ENCODE assay signal across 1 cellular context in genomic region chr9:128428644-128429504, GRCh38.
A peak's percentile ranks its signal among the peaks of the same experiment; 100 is the strongest.
TF ChIP-seq lines count a peak whose summit lies in the region.

No MANE protein-coding gene starts in this region.

TF ChIP-seq in endothelial cell of umbilical vein, 7 proteins besides CTCF, POLR2A, EP300 and RAD21:
- TF ChIP-seq JUN (IDR thresholded peaks at IDR 0.05; ENCODE audit: borderline replicate concordance, insufficient read depth, insufficient read length, low read depth), result peak; percentile 26
- TF ChIP-seq MAX (IDR thresholded peaks at IDR 0.05; ENCODE audit: insufficient read depth, insufficient read length), result peak; percentile 18
- TF ChIP-seq EZH2 (IDR thresholded peaks at IDR 0.05; ENCODE audit: borderline replicate concordance, low read depth, low read length, severe bottlenecking), result no peak
- no peak for TF ChIP-seq FOS (IDR thresholded peaks at IDR 0.05; ENCODE audit: borderline replicate concordance, insufficient read depth, low read length)
- peak; percentile 57 for TF ChIP-seq MYC (IDR thresholded peaks at IDR 0.05; ENCODE audit: low read depth, low read length)
